ENCODE assay signal across 18 cellular contexts in the genomic region with DNA sequence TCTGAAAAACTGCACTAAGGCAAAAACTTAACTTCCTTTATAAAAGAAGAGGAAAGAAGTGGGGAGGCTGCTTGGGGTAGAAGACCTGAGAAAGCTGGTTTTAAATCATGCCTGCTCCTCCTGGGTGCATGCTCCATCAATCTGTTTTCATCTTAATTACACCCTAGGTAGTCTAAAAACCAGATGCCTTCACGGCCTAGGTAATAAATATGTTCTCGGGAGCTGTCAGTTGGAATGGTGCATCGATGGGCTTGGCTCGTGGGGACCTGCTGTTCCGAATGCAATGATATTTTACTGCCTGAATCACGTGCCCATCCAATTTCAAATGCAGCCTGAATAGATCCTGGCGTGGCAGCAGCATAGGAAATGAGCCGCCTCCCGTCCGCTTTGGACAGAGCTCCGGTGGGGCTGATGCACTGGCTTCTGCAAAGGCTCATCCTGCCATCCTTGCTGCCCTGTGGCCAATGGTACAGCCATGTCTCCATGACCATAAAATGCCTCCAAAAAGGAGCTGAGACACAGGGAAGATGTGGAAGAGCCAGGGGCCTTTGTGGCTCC. TPM values are rescaled to one million over a fixed set of nuclear protein-coding genes. Genes with fewer than 3 reads are reported as not detected.
"Had no signal": no experiment of that assay in that cellular context is flagged by ENCODE, and none has a peak within 500 bp of the region (broad histone marks: within the 10 kb centered on the region; RNA-seq: fewer than 3 reads in every experiment).

No MANE protein-coding gene starts in this region.

- DNase-seq: activated CD4-positive, alpha-beta T cell treated with anti-CD3 and anti-CD28 coated beads for 48 hours; activated CD4-positive, alpha-beta T cell treated with anti-CD3 and anti-CD28 coated beads, Interleukin-2, amount 50 U/mL, for 4 hours; activated CD4-positive, CD25-positive, alpha-beta regulatory T cell treated with anti-CD3 and anti-CD28 coated beads, Interleukin-2, amount 50 U/mL, for 72 hours; activated CD8-positive, alpha-beta memory T cell treated with anti-CD3 and anti-CD28 coated beads, Interleukin-2, amount 10 ng/mL, durations not matched to agents 7 days and 5 days; activated gamma-delta T cell; activated naive CD4-positive, alpha-beta T cell treated with anti-CD3 and anti-CD28 coated beads for 36 hours; activated T-cell treated with anti-CD3 and anti-CD28 coated beads, Interleukin-2, amount 50 U/mL, for 48 hours; cerebellar nuclear complex; Karpas-422; MM.1S; NCI-H1105; NCI-H1436 treated with DMSO at 0.1 percent for 48 hours; NCI-H1930; NCI-H345; NCI-H510A; NCI-H526 treated with DMSO at 0.1 percent for 48 hours; NK-92 treated with Interleukin-12 subunit alpha and Interleukin-12 subunit beta, amount 100 ng/mL, for 24 hours; SHP77 treated with DMSO at 0.1 percent for 48 hours had no signal

RNA-seq across cellular contexts. Expression of a gene that starts 42.8 kb away (rescaled TPM):
- total RNA-seq: activated naive CD4-positive, alpha-beta T cell treated with anti-CD3 and anti-CD28 coated beads for 36 hours had no signal
